Comparison of ENCODE assay signal across 8 cellular contexts in genomic region chr14:54489731-54490447, GRCh38. TPM values are rescaled to one million over a fixed set of nuclear protein-coding genes. Genes with fewer than 3 reads are reported as not detected.
DNase-seq lines count a peak whose midpoint lies in the region; ATAC-seq and TF ChIP-seq lines count a peak whose summit lies in the region.

No MANE protein-coding gene starts in this region.

- peak overlapping the region; percentile 92 for H3K27ac ChIP-seq in neutrophil

- no peak for ATAC-seq in effector memory CD8-positive, alpha-beta T cell (replicated peaks)
- ATAC-seq in GM19023 (IDR thresholded peaks at IDR 0.05; ENCODE audit: unreplicated experiment): no peak

- BruUV-seq in Caco-2 (replicated peaks; lab: Mats Ljungman, UMichigan): TSS peak; percentile 65

- no peaks in the 10 kb centered on the region for H3K27me3 Mint-ChIP-seq in Caco-2 (ENCODE audit: insufficient read depth, unreplicated experiment)
- no peaks in the 10 kb centered on the region for H3K27me3 Mint-ChIP-seq in effector memory CD8-positive, alpha-beta T cell

- peak overlapping the region; percentile 74 for H3K4me3 Mint-ChIP-seq in Caco-2 (ENCODE audit: unreplicated experiment)
- peak overlapping the region; percentile 79 to 81 for H3K4me3 Mint-ChIP-seq in effector memory CD8-positive, alpha-beta T cell

- peak overlapping the region; percentile 78 for H3K27ac Mint-ChIP-seq in Caco-2 (ENCODE audit: unreplicated experiment)
- peak overlapping the region; percentile 86 to 93 for H3K27ac Mint-ChIP-seq in effector memory CD8-positive, alpha-beta T cell

- POLR2A ChIA-PET in Caco-2 (lab: Charles Lee): no interaction called here

- H3K36me3 ChIP-seq in Caco-2 (ENCODE audit: control insufficient read depth, insufficient read depth, low read length): no peaks in the 10 kb centered on the region
- no peaks in the 10 kb centered on the region for H3K36me3 ChIP-seq in neutrophil

- no peaks in the 10 kb centered on the region for H3K27me3 ChIP-seq in Caco-2 (replicated peaks; ENCODE audit: control insufficient read depth, insufficient read depth, low read length)
- H3K27me3 ChIP-seq in neutrophil: no peaks in the 10 kb centered on the region

- H3K4me1 ChIP-seq in Caco-2 (peaks cover 22% of the 10 kb centered on the region), neutrophil (ENCODE audit: control insufficient read depth in 1 of 2, insufficient read depth in 1 of 2, low read depth in 1 of 2, low read length in 1 of 2) (peaks cover 20 to 30% of the 10 kb centered on the region in 2 experiments)

- CTCF ChIA-PET in Caco-2 (lab: Charles Lee): interaction anchor here (0.7 kb wide), 1 partner anchor 43 kb away, joined by 3 read pairs; no protein-coding TSS in a partner anchor

- no peak for DNase-seq in Caco-2
- DNase-seq in NB4 (ENCODE audit: low read depth): no peak
- no peak for DNase-seq in effector memory CD8-positive, alpha-beta T cell
- no peak for DNase-seq in NCI-H187 treated with DMSO at 0.1 percent for 48 hours (lab: John Stamatoyannopoulos, UW)
- no peak for DNase-seq in GM13976 (ENCODE audit: low spot score)
- DNase-seq in NCI-H345 (lab: John Stamatoyannopoulos, UW): no peak

- no peaks in the 10 kb centered on the region for H3K9me3 Mint-ChIP-seq in Caco-2 (ENCODE audit: unreplicated experiment)
- no peaks in the 10 kb centered on the region for H3K9me3 Mint-ChIP-seq in effector memory CD8-positive, alpha-beta T cell

- no peak for TF ChIP-seq POLR2A in NB4 (IDR thresholded peaks at IDR 0.05; ENCODE audit: extremely low read depth, insufficient read length)

- H3K36me3 Mint-ChIP-seq in Caco-2 (ENCODE audit: insufficient read depth, unreplicated experiment): peaks cover 13% of the 10 kb centered on the region
- peaks cover 16% of the 10 kb centered on the region for H3K36me3 Mint-ChIP-seq in effector memory CD8-positive, alpha-beta T cell (ENCODE audit: insufficient read depth)

- peaks cover 7% of the 10 kb centered on the region for H3K4me1 Mint-ChIP-seq in Caco-2 (ENCODE audit: low read depth, unreplicated experiment)
- H3K4me1 Mint-ChIP-seq in effector memory CD8-positive, alpha-beta T cell (ENCODE audit: low read depth in 2 of 2): peaks cover 37 to 50% of the 10 kb centered on the region in 2 donors

- in situ Hi-C loops in GM13976 (cut with MboI; ENCODE audit: low sequenced_read_pairs, unreplicated experiment): no loop called here

- H3K4me3 ChIP-seq in Caco-2 (ENCODE audit: low read depth, low read length): peak overlapping the region; percentile 86
- H3K4me3 ChIP-seq in NB4 (ENCODE audit: low read depth, low read length): peak overlapping the region; percentile 86
- H3K4me3 ChIP-seq in neutrophil (ENCODE audit: low read depth in 1 of 2, low read length in 1 of 2): peak overlapping the region; percentile 71 to 87

- intact Hi-C loops in Caco-2 (cut with micrococcal nuclease; ENCODE audit: unreplicated experiment): loop anchor here (2.0 kb wide), 1 partner anchor 19 kb away; the partner anchor contains the start of gene CGRRF1

- H3K9me3 ChIP-seq in Caco-2: no peaks in the 10 kb centered on the region
- no peaks in the 10 kb centered on the region for H3K9me3 ChIP-seq in neutrophil

- no peak for TF ChIP-seq CTCF in Caco-2 (IDR thresholded peaks at IDR 0.05; ENCODE audit: insufficient read depth in 1 of 2, low read depth in 1 of 2, low read length in 1 of 2, severe bottlenecking in 1 of 2, unreplicated experiment in 1 of 2)
- no peak for TF ChIP-seq CTCF in NB4 (IDR thresholded peaks at IDR 0.05; ENCODE audit: low read depth, low read length)
- no peak for TF ChIP-seq CTCF in neutrophil (IDR thresholded peaks at IDR 0.05)
- TF ChIP-seq CTCF in GM13976 (IDR thresholded peaks at IDR 0.05; ENCODE audit: borderline replicate concordance, control extremely low read depth, extremely low read depth, insufficient read depth, missing control alignments): no peak

RNA-seq across cellular contexts. Expression of gene GMFB, which starts 1.1 kb away (rescaled TPM):
- total RNA-seq in Caco-2 (2022): 65.5 and 67.4 TPM in 2 replicates

RNA-seq across cellular contexts. Expression of gene CGRRF1, which starts 19.8 kb away (rescaled TPM):
- 12.0 and 12.3 TPM in 2 replicates for total RNA-seq in Caco-2 (2022)

RNA-seq across cellular contexts. Expression of gene CNIH1, which starts 48.7 kb away (rescaled TPM):
- total RNA-seq in Caco-2 (2022): 159 and 164 TPM in 2 replicates
